Comparison of ENCODE assay signal across 8 cellular contexts in the genomic region with DNA sequence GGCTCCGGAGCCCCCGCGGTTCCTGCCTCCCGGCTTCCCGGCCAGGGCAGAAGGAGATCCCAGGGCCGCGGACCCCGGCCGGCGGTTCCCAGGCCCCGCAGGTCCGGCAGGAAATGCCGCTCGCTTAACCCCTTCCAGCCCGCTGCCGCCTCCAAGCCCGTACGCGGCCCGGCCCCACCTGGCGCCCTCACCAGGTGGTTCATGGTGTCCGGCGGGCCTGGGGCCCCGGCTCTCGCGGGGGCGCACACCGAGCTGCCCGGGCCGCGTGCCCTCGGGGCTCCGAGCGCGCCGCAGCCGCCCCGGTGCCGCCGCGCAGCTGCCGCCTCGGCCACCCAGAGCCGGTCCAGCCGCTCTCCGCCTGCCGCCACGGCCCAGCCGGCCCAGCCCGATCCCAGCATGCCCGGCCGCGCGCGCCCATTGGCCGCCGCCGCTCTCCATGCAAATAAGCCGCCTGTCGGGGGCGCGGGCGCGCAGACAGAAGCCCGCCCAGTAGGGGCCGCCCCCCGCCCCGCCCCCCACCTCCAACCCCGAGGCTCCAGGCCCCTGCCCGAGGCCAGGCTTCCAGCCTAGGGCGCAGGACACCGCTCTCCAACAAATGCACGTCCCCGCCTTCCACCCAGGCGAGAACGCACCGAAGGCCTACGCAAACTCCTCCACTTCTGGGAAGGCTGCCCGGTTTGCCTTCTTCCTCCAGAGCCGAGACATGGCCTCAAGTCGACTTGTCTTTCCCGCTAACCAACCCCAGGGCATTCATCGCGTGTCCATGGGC. TPM values are rescaled to one million over a fixed set of nuclear protein-coding genes. Genes with fewer than 3 reads are reported as not detected.
DNase-seq lines count a peak whose midpoint lies in the region; ATAC-seq, FAIRE-seq and TF ChIP-seq lines count a peak whose summit lies in the region.

A gene with protein sequence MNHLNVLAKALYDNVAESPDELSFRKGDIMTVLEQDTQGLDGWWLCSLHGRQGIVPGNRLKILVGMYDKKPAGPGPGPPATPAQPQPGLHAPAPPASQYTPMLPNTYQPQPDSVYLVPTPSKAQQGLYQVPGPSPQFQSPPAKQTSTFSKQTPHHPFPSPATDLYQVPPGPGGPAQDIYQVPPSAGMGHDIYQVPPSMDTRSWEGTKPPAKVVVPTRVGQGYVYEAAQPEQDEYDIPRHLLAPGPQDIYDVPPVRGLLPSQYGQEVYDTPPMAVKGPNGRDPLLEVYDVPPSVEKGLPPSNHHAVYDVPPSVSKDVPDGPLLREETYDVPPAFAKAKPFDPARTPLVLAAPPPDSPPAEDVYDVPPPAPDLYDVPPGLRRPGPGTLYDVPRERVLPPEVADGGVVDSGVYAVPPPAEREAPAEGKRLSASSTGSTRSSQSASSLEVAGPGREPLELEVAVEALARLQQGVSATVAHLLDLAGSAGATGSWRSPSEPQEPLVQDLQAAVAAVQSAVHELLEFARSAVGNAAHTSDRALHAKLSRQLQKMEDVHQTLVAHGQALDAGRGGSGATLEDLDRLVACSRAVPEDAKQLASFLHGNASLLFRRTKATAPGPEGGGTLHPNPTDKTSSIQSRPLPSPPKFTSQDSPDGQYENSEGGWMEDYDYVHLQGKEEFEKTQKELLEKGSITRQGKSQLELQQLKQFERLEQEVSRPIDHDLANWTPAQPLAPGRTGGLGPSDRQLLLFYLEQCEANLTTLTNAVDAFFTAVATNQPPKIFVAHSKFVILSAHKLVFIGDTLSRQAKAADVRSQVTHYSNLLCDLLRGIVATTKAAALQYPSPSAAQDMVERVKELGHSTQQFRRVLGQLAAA (minus strand): TSS at position 345 of the 769 bp plus-strand sequence. CDS start 142 bp downstream, at position 203.

- no peak for TF ChIP-seq EP300 in GM12878 (IDR thresholded peaks at IDR 0.05; ENCODE audit: borderline replicate concordance in 1 of 2, control insufficient read depth in 1 of 2, low read depth in 2 of 2, low read length in 2 of 2)

- peaks cover 0 to 19% (median 7%) of the 10 kb centered on the region in 3 donors for H3K4me1 Mint-ChIP-seq in CD8-positive, alpha-beta memory T cell

- WGBS in GM12878 (ENCODE audit: insufficient coverage, insufficient replicate concordance, low lambda C conversion rate, missing lambda C conversion rate) = 13% methylated on average over 62 of the region's 84 CpGs
- 1 to 3% (median 2%) methylated on average over 51 to 84 of the region's 84 CpGs for WGBS in psoas muscle, 3 donors

- no peak for TF ChIP-seq RAD21 in GM12878 (IDR thresholded peaks at IDR 0.05; ENCODE audit: insufficient read depth, low read depth, low read length)

- H3K27ac Mint-ChIP-seq in CD8-positive, alpha-beta memory T cell = no peak within 1 kb of the TSS

- BruUV-seq in GM12878 (replicated peaks; lab: Mats Ljungman, UMichigan) = no TSS peak

- CTCF ChIA-PET in CD8-positive, alpha-beta memory T cell (lab: Charles Lee) = no interaction called here
- CTCF ChIA-PET in GM12878 (lab: Yijun Ruan, JAX) = interaction anchor here (1.9 kb wide), 1 partner anchor 17 kb away, joined by 11 read pairs; no protein-coding TSS in a partner anchor

- H3K9me3 Mint-ChIP-seq in CD8-positive, alpha-beta memory T cell = no peaks in the 10 kb centered on the region

- no peak for DNase-seq in CD8-positive, alpha-beta memory T cell
- DNase-seq in NCI-H526 (lab: John Stamatoyannopoulos, UW) (peak; percentile 18 to 83), GM12878 (ENCODE audit: low read depth, low spot score) (no peak), hepatic stellate cell (ENCODE audit: low spot score) (peak; percentile 94), psoas muscle (peak; percentile 90 to 92)
- no peak for DNase-seq in activated CD8-positive, alpha-beta memory T cell treated with anti-CD3 and anti-CD28 coated beads, Interleukin-2, amount 50 U/mL, for 4 hours

- in situ Hi-C loops in GM12878 (cut with MboI) = no loop called here

- ATAC-seq in GM18858 (IDR thresholded peaks at IDR 0.05; ENCODE audit: unreplicated experiment) (peak; percentile 64), HG03039 (IDR thresholded peaks at IDR 0.05; ENCODE audit: unreplicated experiment) (peak; percentile 75), GM12878 (peak; percentile 83), psoas muscle (peak; percentile 54 to 59 (median 57))

- no peak; the same call in 1 of the 2 replicates for TF ChIP-seq POLR2A in GM12878 (IDR thresholded peaks at IDR 0.05; ENCODE audit: low read depth, low read length)

- FAIRE-seq in GM12878 (lab: Jason Lieb, UNC) = no peak

- H3K36me3 Mint-ChIP-seq in CD8-positive, alpha-beta memory T cell = no peaks in the 10 kb centered on the region

- no peaks in the 10 kb centered on the region for H3K4me1 ChIP-seq in CD8-positive, alpha-beta memory T cell (ENCODE audit: insufficient read depth, low read length)
- H3K4me1 ChIP-seq in GM12878 (ENCODE audit: control insufficient read depth, insufficient read depth, low read length) = peaks cover 4% of the 10 kb centered on the region
- H3K4me1 ChIP-seq in psoas muscle = peaks cover 84% of the 10 kb centered on the region

- H3K79me2 ChIP-seq in GM12878 (ENCODE audit: control insufficient read depth, insufficient read depth, low read length) = no peaks in the 10 kb centered on the region; the same call in 1 of the 2 replicates

- H3K9me3 ChIP-seq in CD8-positive, alpha-beta memory T cell (ENCODE audit: low read length) = no peaks in the 10 kb centered on the region
- H3K9me3 ChIP-seq in GM12878 (replicated peaks; ENCODE audit: control insufficient read depth, insufficient read depth, low read length) = no peaks in the 10 kb centered on the region
- no peaks in the 10 kb centered on the region for H3K9me3 ChIP-seq in psoas muscle

- H3K4me2 ChIP-seq in GM12878 (ENCODE audit: control insufficient read depth, insufficient read depth) = peak within 1 kb of the TSS; percentile 86

- intact Hi-C loops in GM12878 (cut with micrococcal nuclease; ENCODE audit: unreplicated experiment) = no loop called here
- intact Hi-C loops in psoas muscle (cut with DNase I) = loop anchor here in 1 of 2 donors (2.0 kb wide), 1 partner anchor 17 kb away; no protein-coding TSS in a partner anchor

- H3K27ac ChIP-seq in CD8-positive, alpha-beta memory T cell (ENCODE audit: low read depth, low read length) = no peak within 1 kb of the TSS
- no peak within 1 kb of the TSS for H3K27ac ChIP-seq in GM12878 (ENCODE audit: control insufficient read depth, insufficient read depth)
- H3K27ac ChIP-seq in psoas muscle = peak within 1 kb of the TSS; percentile 93

- H3K4me3 ChIP-seq in CD8-positive, alpha-beta memory T cell (ENCODE audit: low read length) = no peak within 1 kb of the TSS
- H3K4me3 ChIP-seq in GM12878 (peak within 1 kb of the TSS; percentile 61), psoas muscle (peak within 1 kb of the TSS; percentile 78)

- peak within 1 kb of the TSS; percentile 47 for H3K9ac ChIP-seq in GM12878 (ENCODE audit: control insufficient read depth, insufficient read depth, low read length)

- peaks cover 19% of the 10 kb centered on the region for H4K20me1 ChIP-seq in GM12878 (ENCODE audit: control insufficient read depth, insufficient read depth)

- no peaks in the 10 kb centered on the region for H3K36me3 ChIP-seq in CD8-positive, alpha-beta memory T cell (ENCODE audit: insufficient read depth, low read length)
- no peaks in the 10 kb centered on the region for H3K36me3 ChIP-seq in GM12878 (ENCODE audit: control insufficient read depth in 2 of 2, insufficient read depth in 2 of 2, low read length in 1 of 2)
- H3K36me3 ChIP-seq in psoas muscle (ENCODE audit: insufficient read depth in 1 of 2, low read depth in 1 of 2) = no peaks in the 10 kb centered on the region

- peak within 1 kb of the TSS; percentile 17; the same call in 1 of the 2 replicates for H2AFZ ChIP-seq in GM12878 (ENCODE audit: control insufficient read depth, low read depth, low read length)

- peaks cover 25% of the 10 kb centered on the region for H3K27me3 ChIP-seq in CD8-positive, alpha-beta memory T cell (ENCODE audit: insufficient read depth, low read length, poor library complexity, severe bottlenecking)
- H3K27me3 ChIP-seq in GM12878 (replicated peaks in 1 of 2; ENCODE audit: control insufficient read depth in 2 of 2, insufficient read depth in 2 of 2, low read length in 1 of 2) (peaks cover 0 to 4% of the 10 kb centered on the region in 2 experiments; a peak in 1 of 4 replicates), psoas muscle (ENCODE audit: insufficient read depth in 3 of 3, low read length in 2 of 3) (no peaks in the 10 kb centered on the region)

- H3K27me3 Mint-ChIP-seq in CD8-positive, alpha-beta memory T cell = peaks cover 35 to 45% of the 10 kb centered on the region in 2 donors

- SMC1A ChIA-PET in GM12878 (lab: Charles Lee; ENCODE audit: uncharacterized antibody, unreplicated experiment) = interaction anchor here (1.9 kb wide), 1 partner anchor 134 kb away, joined by 8 read pairs; no protein-coding TSS in a partner anchor

- RAD21 ChIA-PET in GM12878 (lab: Charles Lee; ENCODE audit: unreplicated experiment) = interaction anchor here (1.8 kb wide), 1 partner anchor 54 kb away, joined by 7 read pairs; no protein-coding TSS in a partner anchor

- POLR2A ChIA-PET in CD8-positive, alpha-beta memory T cell (lab: Charles Lee) = no interaction called here
- POLR2A ChIA-PET in GM12878 (lab: Charles Lee) = no interaction called here

- peak within 1 kb of the TSS; percentile 27 to 77 (median 65) for H3K4me3 Mint-ChIP-seq in CD8-positive, alpha-beta memory T cell

- TF ChIP-seq CTCF in GM12878 (IDR thresholded peaks at IDR 0.05 in 2 of 3, conservative IDR thresholded peaks at IDR 0.05 in 1 of 3; ENCODE audit: control insufficient read depth in 2 of 3, extremely low read depth in 1 of 3, insufficient read depth in 1 of 3, low read depth in 3 of 3, low read length in 3 of 3) (no peak), psoas muscle (IDR thresholded peaks at IDR 0.05) (peak; percentile 5)

RNA-seq across cellular contexts. Expression of the gene that starts here (rescaled TPM):
- total RNA-seq in CD8-positive, alpha-beta memory T cell = under 1 TPM; 0.88 to 0.95 TPM
- not detected for polyA plus RNA-seq in CD8-positive, alpha-beta memory T cell
- 41.0 and 47.4 TPM in 2 replicates for total RNA-seq in GM12878 (2013; cell fraction: nucleolus; rRNA removed)
- total RNA-seq in GM12878 (2014; rRNA removed) = 4.5 and 5.4 TPM in 2 replicates
- total RNA-seq in GM12878 (2014; rRNA removed; fragmentation: Illumina TruSeq; extraction: Trizol) = 1.4 and 1.8 TPM in 2 replicates
- 10.7 and 14.1 TPM in 2 replicates for total RNA-seq in GM12878 (2021)
- 1.7 TPM for polyA plus RNA-seq in GM12878 (2011; ENCODE audit: low read depth)
- polyA plus RNA-seq in GM12878 (2011; rRNA removed) = 1.8 and 2.3 TPM in 2 replicates
- polyA plus RNA-seq in GM12878 (2011; cell fraction: cytosol; rRNA removed) = 3.2 and 4.4 TPM in 2 replicates
- polyA plus RNA-seq in GM12878 (2011; cell fraction: nucleus; rRNA removed) = 20.1 and 28.7 TPM in 2 replicates
- polyA plus RNA-seq in GM12878 (2012) = 6.1 and 7.0 TPM in 2 replicates
- polyA plus RNA-seq in GM12878 (2014; fragmentation: Illumina TruSeq; extraction: Trizol) = 0.11 and 1.1 TPM in 2 replicates
- polyA plus RNA-seq in GM12878 (2014; fragmentation: Nextera tagmentation; extraction: Ambion mirVana) = under 1 TPM in 1 of 2 experiments, not detected in 1; 0.13 TPM
- polyA plus RNA-seq in GM12878 (2014; rRNA removed) = 5.7 and 9.5 TPM in 2 replicates
- polyA plus RNA-seq in GM12878 (2016; fragmentation: Nextera tagmentation; extraction: Ambion mirVana) = 1 to 10 TPM; 2.8 to 5.4 TPM
- 4.2 and 5.8 TPM in 2 replicates for polyA minus RNA-seq in GM12878 (2011; rRNA and poly(A)+ RNA removed)
- 2.5 and 3.5 TPM in 2 replicates for polyA minus RNA-seq in GM12878 (2011; cell fraction: cytosol; rRNA and poly(A)+ RNA removed)
- 8.6 and 10.0 TPM in 2 replicates for polyA minus RNA-seq in GM12878 (2011; cell fraction: nucleus; rRNA and poly(A)+ RNA removed)
- total RNA-seq in psoas muscle = 100 to 1,000 TPM in 2 of 4 donors, 10 to 100 TPM in 2; 61.8 to 108 (median 90.1) TPM
- 10 to 100 TPM; 66.3 to 90.7 (median 78.7) TPM for polyA plus RNA-seq in psoas muscle

Comparison
In these comparisons a context has a peak if more than half of its experiments do, and no peak if none do; other contexts are left out.
1. DNase-seq: peak in NCI-H526 (2 of 2), hepatic stellate cell (single experiment) and psoas muscle (2 of 2); none in CD8-positive, alpha-beta memory T cell (0 of 5), GM12878 (single experiment) and activated CD8-positive, alpha-beta memory T cell treated with anti-CD3 and anti-CD28 coated beads, Interleukin-2, amount 50 U/mL, for 4 hours (single experiment).
2. Peak in every context shown above with its lines, with median percentiles within 50 percentile points of each other: ATAC-seq.